In the genomic region with DNA sequence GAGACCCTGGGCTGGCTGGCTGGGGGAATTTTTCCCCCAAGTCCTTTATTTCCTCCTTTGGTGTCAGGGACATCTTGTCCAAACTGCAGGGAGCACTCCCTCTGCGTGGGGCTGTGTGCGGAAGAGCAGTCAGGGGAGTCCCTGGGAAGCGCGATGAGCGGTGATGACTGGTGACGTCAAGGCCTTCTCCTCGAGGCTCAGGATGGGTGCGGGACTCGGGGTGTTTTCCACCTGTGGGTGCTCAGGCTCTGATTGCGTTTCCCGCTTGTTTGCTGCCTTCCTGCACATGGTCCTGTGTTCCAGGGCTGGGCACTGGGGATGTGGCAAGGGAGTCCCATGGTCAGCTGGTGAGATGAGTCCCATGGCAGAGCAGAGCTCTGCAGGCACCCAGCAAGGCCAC, we compare ENCODE assay signal across 5 cellular contexts.
"Had no signal": no experiment of that assay in that cellular context is flagged by ENCODE, and none has a peak within 500 bp of the region (broad histone marks: within the 10 kb centered on the region; RNA-seq: fewer than 3 reads in every experiment).

No MANE protein-coding gene starts in this region.

- DNase-seq: H9, HCEC 1CT, IMR-90 had no signal

- ATAC-seq: K562 had no signal

- H3K4me3 ChIP-seq: GM23338, K562 had no signal

- H3K4me3 Mint-ChIP-seq: GM23338, H9 had no signal

- H3K9me3 Mint-ChIP-seq: GM23338, H9 had no signal

- H3K27ac Mint-ChIP-seq: GM23338 had no signal
